33 cellular contexts compared by ENCODE assay signal in genomic region chr17:39597372-39598046, GRCh38. TPM values are rescaled to one million over a fixed set of nuclear protein-coding genes. Genes with fewer than 3 reads are reported as not detected.
DNase-seq lines count a peak whose midpoint lies in the region; ATAC-seq lines count a peak whose summit lies in the region.
"Had no signal": no experiment of that assay in that cellular context is flagged by ENCODE, and none has a peak within 500 bp of the region (broad histone marks: within the 10 kb centered on the region; RNA-seq: fewer than 3 reads in every experiment).

No MANE protein-coding gene starts in this region.

- H3K36me3 ChIP-seq in iPS-15b (ENCODE audit: control insufficient read depth, insufficient read depth, low read length), result no peaks in the 10 kb centered on the region
- H3K36me3 ChIP-seq: adrenal gland, BLaER1, pancreas, suprapubic skin, upper lobe of left lung had no signal

- no peaks in the 10 kb centered on the region for H3K9me3 ChIP-seq in iPS-15b (ENCODE audit: control insufficient read depth, insufficient read depth, low read length)
- H3K9me3 ChIP-seq: adrenal gland, BLaER1, pancreas, suprapubic skin, upper lobe of left lung had no signal

- in situ Hi-C loops in G401 (cut with HindIII; ENCODE audit: low sequenced_read_pairs), result no loop called here

- H3K27me3 ChIP-seq in iPS-15b (ENCODE audit: control insufficient read depth, insufficient read depth, low read length), result peaks cover 100% of the 10 kb centered on the region

- H3K4me1 ChIP-seq in iPS-15b (ENCODE audit: control insufficient read depth, insufficient read depth, low read length), result peaks cover 10% of the 10 kb centered on the region

- ATAC-seq in activated CD4-positive, CD25-positive, alpha-beta regulatory T cell treated with anti-CD3 and anti-CD28 coated beads, Interleukin-2, amount 50 U/mL, for 24 hours, result peak; percentile 36 to 38
- ATAC-seq in HG02763 (IDR thresholded peaks at IDR 0.05; ENCODE audit: unreplicated experiment), result no peak
- ATAC-seq in GM18858 (IDR thresholded peaks at IDR 0.05; ENCODE audit: unreplicated experiment), result no peak
- ATAC-seq: esophagus mucosa had no signal

- DNase-seq in activated CD4-positive, CD25-positive, alpha-beta regulatory T cell treated with anti-CD3 and anti-CD28 coated beads, Interleukin-2, amount 50 U/mL, for 72 hours, result no peak
- peak; percentile 74 for DNase-seq in G401 (ENCODE audit: low spot score)
- DNase-seq in NCI-H446 treated with DMSO at 0.1 percent for 48 hours (lab: John Stamatoyannopoulos, UW), result peak; percentile 56
- DNase-seq in retina, result no peak
- DNase-seq: ACHN; activated CD4-positive, alpha-beta T cell treated with anti-CD3 and anti-CD28 coated beads, Interleukin-2, amount 50 U/mL, for 4 hours; activated naive CD4-positive, alpha-beta T cell treated with Interleukin-2 at 50 U/mL for 16 hours; dermis blood vessel endothelial cell; DMS79; GDM1; KG1; NCI-H1105; NCI-H2029; PC-9; Right ventricle myocardium superior; stimulated activated naive B cell treated with anti-CD40 and anti-IgM and Interleukin-4, amounts not matched to agents 10 μg/mL and 1 μg/mL and 100 μg/mL, for 72 hours; SW 1271 had no signal

- peak overlapping the region; percentile 28 for H3K4me3 ChIP-seq in iPS-15b (ENCODE audit: low read depth, low read length)
- H3K4me3 ChIP-seq: adrenal gland, BLaER1, pancreas, PC-9, skin epidermis, suprapubic skin, upper lobe of left lung had no signal

- no peak overlapping the region for H3K9ac ChIP-seq in iPS-15b (ENCODE audit: low read depth, low read length)
- H3K9ac ChIP-seq: BLaER1 had no signal

RNA-seq across cellular contexts. Expression of gene NEUROD2, which starts 10.2 kb away (rescaled TPM):
- not detected in 2 replicates for total RNA-seq in G401 (2014; rRNA removed; shearing (Covaris generic))
- total RNA-seq: adrenal gland, dermis blood vessel endothelial cell, esophagus mucosa, fibroblast of villous mesenchyme, left lobe of liver, MCF 10A, neural crest cell, pancreas, PC-9, renal cortical epithelial cell, Right ventricle myocardium superior, suprapubic skin, upper lobe of left lung had no signal

RNA-seq across cellular contexts. Expression of gene PPP1R1B, which starts 29.2 kb away (rescaled TPM):
- total RNA-seq in G401 (2014; rRNA removed; shearing (Covaris generic)), result 3.4 and 8.6 TPM in 2 replicates
- total RNA-seq: dermis blood vessel endothelial cell, fibroblast of villous mesenchyme, MCF 10A, neural crest cell, PC-9 had no signal

RNA-seq across cellular contexts. Expression of gene STARD3, which starts 39.4 kb away (rescaled TPM):
- 30.8 and 45.5 TPM in 2 replicates for total RNA-seq in G401 (2014; rRNA removed; shearing (Covaris generic))

Comparison
In these comparisons a context has a peak if more than half of its experiments do, and no peak if none do; other contexts are left out.
1. ATAC-seq: peak in activated CD4-positive, CD25-positive, alpha-beta regulatory T cell treated with anti-CD3 and anti-CD28 coated beads, Interleukin-2, amount 50 U/mL, for 24 hours (2 of 2); none in HG02763 (single experiment) and GM18858 (single experiment).
2. DNase-seq: peak in G401 (single experiment) and NCI-H446 treated with DMSO at 0.1 percent for 48 hours (single experiment); none in activated CD4-positive, CD25-positive, alpha-beta regulatory T cell treated with anti-CD3 and anti-CD28 coated beads, Interleukin-2, amount 50 U/mL, for 72 hours (single experiment) and retina (single experiment).